In the genomic region with DNA sequence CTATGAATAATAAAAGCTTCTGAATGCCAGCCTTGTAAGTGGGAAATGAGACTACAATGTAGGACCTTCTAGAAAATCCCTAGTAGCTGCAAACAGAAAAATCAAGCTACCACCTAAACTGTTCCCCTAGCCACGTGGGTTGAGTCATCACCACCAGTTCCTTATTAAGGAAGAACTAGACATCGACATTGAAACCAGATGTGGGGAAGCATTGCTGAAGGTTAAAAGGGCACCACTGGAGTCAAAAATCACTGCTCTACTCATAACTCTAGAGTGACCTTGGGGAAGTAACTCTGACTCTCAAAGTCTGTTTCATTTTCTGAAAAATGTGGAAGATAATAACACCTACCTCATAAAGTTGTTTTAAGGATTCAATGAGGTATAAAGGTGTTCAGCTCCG, we compare ENCODE assay signal across 11 cellular contexts. TPM values are rescaled to one million over a fixed set of nuclear protein-coding genes. Genes with fewer than 3 reads are reported as not detected.
DNase-seq lines count a peak whose midpoint lies in the region; ATAC-seq and TF ChIP-seq lines count a peak whose summit lies in the region.
"Had no signal": no experiment of that assay in that cellular context is flagged by ENCODE, and none has a peak within 500 bp of the region (broad histone marks: within the 10 kb centered on the region; RNA-seq: fewer than 3 reads in every experiment).

No MANE protein-coding gene starts in this region.

- TF ChIP-seq CTCF in osteocyte (IDR thresholded peaks at IDR 0.05): no peak

- peak; percentile 78 for ATAC-seq in activated CD4-positive, alpha-beta T cell treated with anti-CD3 and anti-CD28 coated beads for 36 hours
- peak; percentile 92 for ATAC-seq in HG02759 (IDR thresholded peaks at IDR 0.05; ENCODE audit: unreplicated experiment)
- ATAC-seq in SK-N-SH treated with all-trans-retinoic acid at 6 μM for 48 hours: peak; percentile 82
- ATAC-seq in stimulated activated effector memory CD8-positive, alpha-beta T cell treated with anti-CD3 and anti-CD28 coated beads, Interleukin-12 subunit alpha, Interleukin-12 subunit beta, amount 100 ng/mL, for 72 hours: peak; percentile 66
- ATAC-seq: HCT116 had no signal

- CTCF ChIA-PET in activated CD4-positive, alpha-beta T cell treated with anti-CD3 and anti-CD28 coated beads for 36 hours (lab: Charles Lee): interaction anchor here (1.0 to 1.3 kb wide), 4 partner anchors 9 to 57 kb away, joined by 3 to 6 read pairs (median 3); no protein-coding TSS in a partner anchor

- peaks cover 7% of the 10 kb centered on the region for H3K27me3 Mint-ChIP-seq in activated CD4-positive, alpha-beta T cell treated with anti-CD3 and anti-CD28 coated beads for 36 hours
- peaks cover 7% of the 10 kb centered on the region for H3K27me3 Mint-ChIP-seq in osteocyte (ENCODE audit: unreplicated experiment)

- POLR2A ChIA-PET in activated CD4-positive, alpha-beta T cell treated with anti-CD3 and anti-CD28 coated beads for 36 hours (lab: Charles Lee): no interaction called here

- no peak overlapping the region for H3K4me3 Mint-ChIP-seq in activated CD4-positive, alpha-beta T cell treated with anti-CD3 and anti-CD28 coated beads for 36 hours
- no peak overlapping the region for H3K4me3 Mint-ChIP-seq in stimulated activated effector memory CD8-positive, alpha-beta T cell treated with anti-CD3 and anti-CD28 coated beads, Interleukin-12 subunit alpha, Interleukin-12 subunit beta, amount 100 ng/mL, for 72 hours
- no peak overlapping the region for H3K4me3 Mint-ChIP-seq in osteocyte (ENCODE audit: unreplicated experiment)

- no peak overlapping the region for H3K27ac Mint-ChIP-seq in activated CD4-positive, alpha-beta T cell treated with anti-CD3 and anti-CD28 coated beads for 36 hours
- no peak overlapping the region for H3K27ac Mint-ChIP-seq in stimulated activated effector memory CD8-positive, alpha-beta T cell treated with anti-CD3 and anti-CD28 coated beads, Interleukin-12 subunit alpha, Interleukin-12 subunit beta, amount 100 ng/mL, for 72 hours
- no peak overlapping the region for H3K27ac Mint-ChIP-seq in osteocyte (ENCODE audit: unreplicated experiment)
- H3K27ac Mint-ChIP-seq: activated T-helper 2 cell treated with anti-CD3 and anti-CD28 coated beads, Interferon-gamma antibody, Interleukin-2, Interleukin-4, amounts not matched to agents 10 μg/mL and 5 μg/mL and 100 μg/mL, durations not matched to agents 14 hours and 24 hours and 36 hours had no signal

- no peaks in the 10 kb centered on the region for H3K9me3 Mint-ChIP-seq in activated CD4-positive, alpha-beta T cell treated with anti-CD3 and anti-CD28 coated beads for 36 hours (ENCODE audit: low read depth)
- no peaks in the 10 kb centered on the region for H3K9me3 Mint-ChIP-seq in stimulated activated effector memory CD8-positive, alpha-beta T cell treated with anti-CD3 and anti-CD28 coated beads, Interleukin-12 subunit alpha, Interleukin-12 subunit beta, amount 100 ng/mL, for 72 hours
- no peaks in the 10 kb centered on the region for H3K9me3 Mint-ChIP-seq in osteocyte (ENCODE audit: unreplicated experiment)
- H3K9me3 Mint-ChIP-seq: activated T-helper 2 cell treated with anti-CD3 and anti-CD28 coated beads, Interferon-gamma antibody, Interleukin-2, Interleukin-4, amounts not matched to agents 10 μg/mL and 5 μg/mL and 100 μg/mL, durations not matched to agents 14 hours and 24 hours and 36 hours had no signal

- H3K4me1 Mint-ChIP-seq in activated CD4-positive, alpha-beta T cell treated with anti-CD3 and anti-CD28 coated beads for 36 hours: peaks cover 7% of the 10 kb centered on the region
- peaks cover 6% of the 10 kb centered on the region for H3K4me1 Mint-ChIP-seq in stimulated activated effector memory CD8-positive, alpha-beta T cell treated with anti-CD3 and anti-CD28 coated beads, Interleukin-12 subunit alpha, Interleukin-12 subunit beta, amount 100 ng/mL, for 72 hours
- peaks cover 8% of the 10 kb centered on the region for H3K4me1 Mint-ChIP-seq in osteocyte (ENCODE audit: unreplicated experiment)

- DNase-seq in activated CD4-positive, alpha-beta T cell treated with anti-CD3 and anti-CD28 coated beads for 36 hours: peak; percentile 34
- DNase-seq in activated CD4-positive, alpha-beta T cell treated with anti-CD3 and anti-CD28 coated beads, Interleukin-2, amount 50 U/mL, for 4 hours: no peak
- no peak for DNase-seq in stimulated activated effector memory CD8-positive, alpha-beta T cell treated with anti-CD3 and anti-CD28 coated beads, Interleukin-12 subunit alpha, Interleukin-12 subunit beta, amount 100 ng/mL, for 72 hours (ENCODE audit: low spot score in 2 of 2)
- DNase-seq in HuH-7 (ENCODE audit: low spot score): no peak
- DNase-seq in osteocyte (ENCODE audit: extremely low spot score, unreplicated experiment): no peak
- no peak for DNase-seq in kidney glomerular epithelial cell (lab: John Stamatoyannopoulos, UW)
- DNase-seq: 8988T had no signal

- intact Hi-C loops in activated CD4-positive, alpha-beta T cell treated with anti-CD3 and anti-CD28 coated beads for 36 hours (cut with DNase I, micrococcal nuclease): no loop called here

- no peaks in the 10 kb centered on the region for H3K36me3 Mint-ChIP-seq in activated CD4-positive, alpha-beta T cell treated with anti-CD3 and anti-CD28 coated beads for 36 hours (ENCODE audit: low read depth)
- no peaks in the 10 kb centered on the region for H3K36me3 Mint-ChIP-seq in stimulated activated effector memory CD8-positive, alpha-beta T cell treated with anti-CD3 and anti-CD28 coated beads, Interleukin-12 subunit alpha, Interleukin-12 subunit beta, amount 100 ng/mL, for 72 hours
- no peaks in the 10 kb centered on the region for H3K36me3 Mint-ChIP-seq in osteocyte (ENCODE audit: unreplicated experiment)

TF ChIP-seq in SK-N-SH treated with all-trans-retinoic acid at 6 μM for 48 hours, 23 proteins besides CTCF, POLR2A, EP300 and RAD21:
- no peak for TF ChIP-seq ZFP30 (CRISPR knock-in tag; IDR thresholded peaks at IDR 0.05)
- TF ChIP-seq GLIS3 (CRISPR knock-in tag; IDR thresholded peaks at IDR 0.05): no peak
- no peak for TF ChIP-seq PPARA (CRISPR knock-in tag; IDR thresholded peaks at IDR 0.05; ENCODE audit: borderline replicate concordance)
- TF ChIP-seq ZNF70 (CRISPR knock-in tag; IDR thresholded peaks at IDR 0.05): no peak
- TF ChIP-seq TSHZ2 (CRISPR knock-in tag; IDR thresholded peaks at IDR 0.05): no peak

RNA-seq across cellular contexts. Expression of gene CNIH1, which starts 9.4 kb away (rescaled TPM):
- total RNA-seq in activated CD4-positive, alpha-beta T cell treated with anti-CD3 and anti-CD28 coated beads for 36 hours: 100 to 1,000 TPM in 1 of 2 experiments, 10 to 100 TPM in 1; 86.6 to 109 TPM
- 127 and 130 TPM in 2 replicates for total RNA-seq in osteocyte

RNA-seq across cellular contexts. Expression of gene GMFB, which starts 38.2 kb away (rescaled TPM):
- total RNA-seq in activated CD4-positive, alpha-beta T cell treated with anti-CD3 and anti-CD28 coated beads for 36 hours: 10 to 100 TPM; 28.9 to 37.3 TPM
- 49.8 and 54.4 TPM in 2 replicates for total RNA-seq in osteocyte

RNA-seq across cellular contexts. Expression of gene CDKN3, which starts 53.7 kb away (rescaled TPM):
- 100 to 1,000 TPM in 1 of 2 experiments, 10 to 100 TPM in 1; 86.7 to 133 TPM for total RNA-seq in activated CD4-positive, alpha-beta T cell treated with anti-CD3 and anti-CD28 coated beads for 36 hours
- 8.5 and 10.6 TPM in 2 replicates for total RNA-seq in osteocyte

RNA-seq across cellular contexts. Expression of gene CGRRF1, which starts 59.2 kb away (rescaled TPM):
- total RNA-seq in activated CD4-positive, alpha-beta T cell treated with anti-CD3 and anti-CD28 coated beads for 36 hours: 10 to 100 TPM; 10.2 to 15.2 TPM
- 18.3 and 19.8 TPM in 2 replicates for total RNA-seq in osteocyte
